Comparison of ENCODE assay signal across 1 cellular context in the genomic region with DNA sequence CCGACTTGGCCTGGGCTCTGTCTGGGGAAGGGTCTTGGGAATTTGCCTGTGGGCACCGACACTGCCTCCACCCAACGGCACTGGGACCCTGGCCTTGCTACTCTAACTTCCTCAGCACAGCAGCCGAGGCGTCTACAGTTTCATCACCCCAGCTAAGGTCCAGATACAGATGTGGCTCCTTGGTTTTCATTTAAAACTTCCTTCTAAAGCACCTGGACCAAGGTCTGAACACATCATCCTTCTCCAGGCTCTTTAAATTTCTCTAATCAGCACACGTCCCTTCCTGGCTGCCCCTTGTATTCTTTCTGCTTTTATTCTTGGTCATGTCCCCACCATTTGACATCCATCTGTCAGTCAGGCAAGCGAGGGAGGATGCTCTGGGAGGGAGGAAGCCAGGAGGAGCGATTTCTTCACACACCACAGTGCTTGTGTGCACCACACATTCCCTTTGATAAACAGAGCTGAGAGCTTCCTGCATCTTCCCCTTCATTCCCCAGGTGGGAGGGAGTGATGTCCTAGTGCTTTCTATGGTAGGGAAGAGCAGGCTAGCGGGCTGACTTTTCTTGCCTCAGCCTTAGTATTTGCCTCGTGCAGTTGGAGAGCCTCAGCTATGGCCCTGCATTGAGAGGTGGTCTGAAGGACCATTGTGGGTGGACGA.
TF ChIP-seq lines count a peak whose summit lies in the region.

No MANE protein-coding gene starts in this region.

TF ChIP-seq in neural cell, 6 proteins besides CTCF, POLR2A, EP300 and RAD21 (continued from another document):
- TF ChIP-seq REST (IDR thresholded peaks at IDR 0.05; ENCODE audit: borderline replicate concordance): no peak
- TF ChIP-seq SMC3 (conservative IDR thresholded peaks at IDR 0.05; ENCODE audit: poor library complexity): no peak
- TF ChIP-seq POLR2AphosphoS5 (IDR thresholded peaks at IDR 0.05): no peak
- TF ChIP-seq TAF1 (IDR thresholded peaks at IDR 0.05; ENCODE audit: low read depth): no peak
